ENCODE assay signal across 9 cellular contexts in genomic region chr10:96124230-96125141, GRCh38. TPM values are rescaled to one million over a fixed set of nuclear protein-coding genes. Genes with fewer than 3 reads are reported as not detected.
A peak's percentile ranks its signal among the peaks of the same experiment; 100 is the strongest.
DNase-seq lines count a peak whose midpoint lies in the region; ATAC-seq and TF ChIP-seq lines count a peak whose summit lies in the region.
"Had no signal": no experiment of that assay in that cellular context is flagged by ENCODE, and none has a peak within 500 bp of the region (broad histone marks: within the 10 kb centered on the region; RNA-seq: fewer than 3 reads in every experiment).

No MANE protein-coding gene starts in this region.

- H3K36me3 ChIP-seq in SK-N-MC (ENCODE audit: insufficient read depth, low read length) = no peaks in the 10 kb centered on the region
- H3K36me3 ChIP-seq in upper lobe of left lung = no peaks in the 10 kb centered on the region

- no peaks in the 10 kb centered on the region for H3K9me3 ChIP-seq in SK-N-MC (ENCODE audit: low read depth, low read length)
- no peaks in the 10 kb centered on the region for H3K9me3 ChIP-seq in upper lobe of left lung

- no peak overlapping the region for H3K9ac ChIP-seq in SK-N-MC (ENCODE audit: insufficient read length)

- TF ChIP-seq EP300 in upper lobe of left lung (IDR thresholded peaks at IDR 0.05) = no peak

- DNase-seq in HuH-7 (ENCODE audit: low spot score) (peak; percentile 61), SK-N-MC (ENCODE audit: low read depth, low spot score) (no peak), iPS DF 4.7 (ENCODE audit: extremely low read depth, low spot score) (peak; percentile 19), upper lobe of left lung (peak in 1 of 2 donors; percentile 58), immature natural killer cell (no peak), NCI-H128 (lab: John Stamatoyannopoulos, UW; ENCODE audit: unreplicated experiment) (no peak)
- no peak for DNase-seq in activated T-cell treated with anti-CD3 and anti-CD28 coated beads, Interleukin-2, amount 50 U/mL, for 48 hours

- whole genome bisulfite sequencing in upper lobe of left lung, 2 donors = 18 to 20% methylated on average over 4 of the region's 4 CpGs

- H3K36me3 Mint-ChIP-seq in immature natural killer cell = peaks cover 0 to 7% (median 6%) of the 10 kb centered on the region in 3 donors

- no peak for TF ChIP-seq CTCF in C4-2B (conservative IDR thresholded peaks at IDR 0.05)
- no peak for TF ChIP-seq CTCF in upper lobe of left lung (IDR thresholded peaks at IDR 0.05)

- peaks cover 5 to 6% of the 10 kb centered on the region in 2 donors for H3K4me1 Mint-ChIP-seq in immature natural killer cell
- H3K4me1 Mint-ChIP-seq: memory B cell had no signal

- peak in 1 of 4 donors; percentile 55 for TF ChIP-seq POLR2A in upper lobe of left lung (IDR thresholded peaks at IDR 0.05)

- H3K9me3 Mint-ChIP-seq in immature natural killer cell = peaks cover 0 to 17% (median 3%) of the 10 kb centered on the region in 6 donors

- H3K4me3 ChIP-seq in SK-N-MC (peak overlapping the region; percentile 26; the same call in 1 of the 2 replicates), upper lobe of left lung (peak overlapping the region in 3 of 4 donors; percentile 10 to 39 (median 31))

- H3K4me3 Mint-ChIP-seq in immature natural killer cell = no peak overlapping the region
- H3K4me3 Mint-ChIP-seq: memory B cell had no signal

- peaks cover 0 to 3% (median 2%) of the 10 kb centered on the region in 4 donors for H3K4me1 ChIP-seq in upper lobe of left lung

- H3K27ac Mint-ChIP-seq in immature natural killer cell = no peak overlapping the region
- H3K27ac Mint-ChIP-seq: memory B cell had no signal

- peaks cover 22 to 57% (median 25%) of the 10 kb centered on the region in 3 donors for H3K27me3 Mint-ChIP-seq in immature natural killer cell (ENCODE audit: low read depth in 3 of 3)

- ATAC-seq in upper lobe of left lung (ENCODE audit: low FRiP score in 2 of 2) = peak; percentile 59 to 79

- H3K27me3 ChIP-seq in upper lobe of left lung = peaks cover 0 to 4% (median 0%) of the 10 kb centered on the region in 4 donors

- H3K27ac ChIP-seq in C4-2B (peak overlapping the region; percentile 49), SK-N-MC (0 out of 2 replicates have a peak overlapping the region, but pooled peaks have one; percentile 13), upper lobe of left lung (peak overlapping the region in 3 of 4 donors; percentile 14 to 47 (median 32))

RNA-seq across cellular contexts. Expression of gene ZNF518A, which starts 5.6 kb away (rescaled TPM):
- 10 to 100 TPM in 5 of 6 donors, 1 to 10 TPM in 1; 4.7 to 29.5 (median 16.7) TPM for total RNA-seq in upper lobe of left lung
- 10 to 100 TPM in 2 of 3 donors, 1 to 10 TPM in 1; 8.6 to 15.9 (median 14.9) TPM for polyA plus RNA-seq in immature natural killer cell

Comparison
In these comparisons a context has a peak if more than half of its experiments do, and no peak if none do; other contexts are left out.
1. DNase-seq: peak in HuH-7 (single experiment) and iPS DF 4.7 (single experiment); none in SK-N-MC (single experiment), immature natural killer cell (0 of 3), activated T-cell treated with anti-CD3 and anti-CD28 coated beads, Interleukin-2, amount 50 U/mL, for 48 hours (0 of 2) and NCI-H128 (single experiment).
2. Peak in every context shown above with its lines, with median percentiles within 50 percentile points of each other: H3K27ac ChIP-seq.